ENCODE assay signal across 27 cellular contexts in genomic region chr4:101254776-101255175, GRCh38.
"Had no signal": no experiment of that assay in that cellular context is flagged by ENCODE, and none has a peak within 500 bp of the region (broad histone marks: within the 10 kb centered on the region; RNA-seq: fewer than 3 reads in every experiment).

No MANE protein-coding gene starts in this region.

- H3K4me1 ChIP-seq: breast epithelium had no signal

- H3K27me3 ChIP-seq: breast epithelium, gastroesophageal sphincter, ovary, right lobe of liver, upper lobe of left lung, vagina had no signal

- H3K36me3 ChIP-seq: breast epithelium, gastroesophageal sphincter, ovary, right lobe of liver, upper lobe of left lung, vagina had no signal

- H3K4me3 ChIP-seq: breast epithelium, gastroesophageal sphincter, mucosa of descending colon, ovary, right lobe of liver, upper lobe of left lung, vagina had no signal

- H3K27me3 Mint-ChIP-seq: activated CD8-positive, alpha-beta memory T cell treated with anti-CD3 and anti-CD28 coated beads, Interleukin-2, amount 10 ng/mL, durations not matched to agents 7 days and 5 days; progenitor cell of endocrine pancreas; stimulated activated naive CD8-positive, alpha-beta T cell treated with anti-CD3 and anti-CD28 coated beads, Interleukin-15, Interleukin-2, amounts not matched to agents 100 ng/mL and 50 ng/mL, for 24 hours had no signal

- H3K36me3 Mint-ChIP-seq: activated naive CD4-positive, alpha-beta T cell treated with anti-CD3 and anti-CD28 coated beads, Interleukin-2, amount 50 U/mL, for 72 hours; immature natural killer cell had no signal

- H3K27ac Mint-ChIP-seq: activated CD8-positive, alpha-beta memory T cell treated with anti-CD3 and anti-CD28 coated beads, Interleukin-2, amount 10 ng/mL, durations not matched to agents 7 days and 5 days; activated CD8-positive, alpha-beta T cell treated with anti-CD3 and anti-CD28 coated beads, Interleukin-2, amount 10 ng/mL, durations not matched to agents 7 days and 5 days; activated naive CD4-positive, alpha-beta T cell treated with anti-CD3 and anti-CD28 coated beads, Interleukin-2, amount 50 U/mL, for 72 hours; activated T-cell treated with anti-CD3 and anti-CD28 coated beads, Interleukin-2, amount 50 U/mL, for 72 hours; immature natural killer cell; nephron progenitor cell; stimulated activated naive CD8-positive, alpha-beta T cell treated with anti-CD3 and anti-CD28 coated beads, Interleukin-15, Interleukin-2, amounts not matched to agents 100 ng/mL and 50 ng/mL, for 24 hours; T-helper 1 cell treated with Interleukin-12 subunit alpha and Interleukin-12 subunit beta and Interleukin-4 antibody, amounts not matched to agents 30 μg/mL and 1 μg/mL, for 36 hours had no signal

- ATAC-seq: activated CD8-positive, alpha-beta memory T cell treated with anti-CD3 and anti-CD28 coated beads, Interleukin-2, amount 10 ng/mL, durations not matched to agents 7 days and 5 days; activated CD8-positive, alpha-beta T cell treated with anti-CD3 and anti-CD28 coated beads, Interleukin-2, amount 10 ng/mL, durations not matched to agents 7 days and 5 days; activated naive CD4-positive, alpha-beta T cell treated with anti-CD3 and anti-CD28 coated beads, Interleukin-2, amount 50 U/mL, for 72 hours; activated T-cell treated with anti-CD3 and anti-CD28 coated beads, Interleukin-2, amount 50 U/mL, for 72 hours; gastroesophageal sphincter; left colon; mucosa of descending colon; right lobe of liver had no signal

- H3K9me3 ChIP-seq: breast epithelium, gastroesophageal sphincter, mucosa of descending colon, ovary, right lobe of liver, upper lobe of left lung, vagina had no signal

- H3K9me3 Mint-ChIP-seq: activated T-cell treated with anti-CD3 and anti-CD28 coated beads, Interleukin-2, amount 50 U/mL, for 72 hours; immature natural killer cell; nephron progenitor cell; stimulated activated naive CD8-positive, alpha-beta T cell treated with anti-CD3 and anti-CD28 coated beads, Interleukin-15, Interleukin-2, amounts not matched to agents 100 ng/mL and 50 ng/mL, for 24 hours; T-helper 1 cell treated with Interleukin-12 subunit alpha and Interleukin-12 subunit beta and Interleukin-4 antibody, amounts not matched to agents 30 μg/mL and 1 μg/mL, for 36 hours had no signal

- H3K4me3 Mint-ChIP-seq: activated CD8-positive, alpha-beta memory T cell treated with anti-CD3 and anti-CD28 coated beads, Interleukin-2, amount 10 ng/mL, durations not matched to agents 7 days and 5 days; activated CD8-positive, alpha-beta T cell treated with anti-CD3 and anti-CD28 coated beads, Interleukin-2, amount 10 ng/mL, durations not matched to agents 7 days and 5 days; activated T-cell treated with anti-CD3 and anti-CD28 coated beads, Interleukin-2, amount 50 U/mL, for 72 hours; immature natural killer cell; nephron progenitor cell; stimulated activated naive CD8-positive, alpha-beta T cell treated with anti-CD3 and anti-CD28 coated beads, Interleukin-15, Interleukin-2, amounts not matched to agents 100 ng/mL and 50 ng/mL, for 24 hours; T-helper 1 cell treated with Interleukin-12 subunit alpha and Interleukin-12 subunit beta and Interleukin-4 antibody, amounts not matched to agents 30 μg/mL and 1 μg/mL, for 36 hours had no signal

- DNase-seq: activated CD4-positive, alpha-beta T cell treated with anti-CD3 and anti-CD28 coated beads, Interleukin-2, amount 50 U/mL, for 1 hour; activated CD8-positive, alpha-beta memory T cell treated with anti-CD3 and anti-CD28 coated beads, Interleukin-2, amount 10 ng/mL, durations not matched to agents 7 days and 5 days; activated CD8-positive, alpha-beta T cell treated with anti-CD3 and anti-CD28 coated beads, Interleukin-2, amount 10 ng/mL, durations not matched to agents 7 days and 5 days; activated naive CD4-positive, alpha-beta T cell; activated T-cell treated with anti-CD3 and anti-CD28 coated beads, Interleukin-2, amount 50 U/mL, for 72 hours; central memory CD4-positive, alpha-beta T cell; effector CD4-positive, alpha-beta T cell; hypothalamus; immature natural killer cell; kidney; left colon; mucosa of descending colon; nephron progenitor cell; ovary; right lobe of liver; stimulated activated CD4-positive, alpha-beta T cell treated with anti-CD3 and anti-CD28 coated beads, Interleukin-12 subunit alpha, Interleukin-12 subunit beta, amount 100 ng/mL, for 4 hours; stimulated activated CD4-positive, alpha-beta T cell treated with anti-CD3 and anti-CD28 coated beads, Interleukin-4, amount 100 ng/mL, for 1 hour; substantia nigra; T1000; upper lobe of left lung had no signal

- H3K27ac ChIP-seq: breast epithelium, gastroesophageal sphincter, ovary, right lobe of liver, upper lobe of left lung, vagina had no signal
